27 cellular contexts compared by ENCODE assay signal in genomic region chr12:74889073-74889472, GRCh38.
DNase-seq lines count a peak whose midpoint lies in the region; ATAC-seq, FAIRE-seq and TF ChIP-seq lines count a peak whose summit lies in the region.
"Had no signal": no experiment of that assay in that cellular context is flagged by ENCODE, and none has a peak within 500 bp of the region (broad histone marks: within the 10 kb centered on the region; RNA-seq: fewer than 3 reads in every experiment).

No MANE protein-coding gene starts in this region.

- H3K27me3 Mint-ChIP-seq in Calu3 (ENCODE audit: unreplicated experiment), result no peaks in the 10 kb centered on the region
- no peaks in the 10 kb centered on the region for H3K27me3 Mint-ChIP-seq in HFFc6 (ENCODE audit: insufficient read depth)
- no peaks in the 10 kb centered on the region for H3K27me3 Mint-ChIP-seq in activated T-helper 2 cell treated with anti-CD3 and anti-CD28 coated beads, Interferon-gamma antibody, Interleukin-2, Interleukin-4, amounts not matched to agents 10 μg/mL and 5 μg/mL and 100 μg/mL, durations not matched to agents 14 hours and 24 hours and 36 hours (ENCODE audit: low read depth)
- H3K27me3 Mint-ChIP-seq: activated CD4-positive, alpha-beta T cell treated with anti-CD3 and anti-CD28 coated beads, Interleukin-2, amount 10 ng/mL, durations not matched to agents 7 days and 5 days; CD4-positive, alpha-beta T cell; effector memory CD8-positive, alpha-beta T cell; stimulated activated naive CD8-positive, alpha-beta T cell treated with anti-CD3 and anti-CD28 coated beads, Interleukin-15, Interleukin-2, amounts not matched to agents 100 ng/mL and 50 ng/mL, for 24 hours had no signal

- peak; percentile 30 for ATAC-seq in GM12878
- ATAC-seq in body of pancreas, result no peak
- ATAC-seq: effector memory CD8-positive, alpha-beta T cell; gastroesophageal sphincter; K562 had no signal

- no peaks in the 10 kb centered on the region for H3K79me2 ChIP-seq in GM12878 (ENCODE audit: control insufficient read depth, insufficient read depth, low read length)
- H3K79me2 ChIP-seq in osteoblast (ENCODE audit: insufficient read depth, low read length), result no peaks in the 10 kb centered on the region
- H3K79me2 ChIP-seq: parathyroid adenoma had no signal

- no peak for TF ChIP-seq CTCF in Calu3 (IDR thresholded peaks at IDR 0.05; ENCODE audit: unreplicated experiment)
- no peak for TF ChIP-seq CTCF in HFFc6 (IDR thresholded peaks at IDR 0.05)
- no peak for TF ChIP-seq CTCF in GM12878 (IDR thresholded peaks at IDR 0.05 in 2 of 3, conservative IDR thresholded peaks at IDR 0.05 in 1 of 3; ENCODE audit: control insufficient read depth in 2 of 3, extremely low read depth in 1 of 3, insufficient read depth in 1 of 3, low read depth in 3 of 3, low read length in 3 of 3)
- TF ChIP-seq CTCF in osteoblast (IDR thresholded peaks at IDR 0.05; ENCODE audit: extremely low read depth, low read depth, low read length), result no peak
- TF ChIP-seq CTCF in body of pancreas (IDR thresholded peaks at IDR 0.05), result no peak

- DNase-seq in Calu3, result no peak
- DNase-seq in HFFc6, result no peak
- no peak for DNase-seq in GM12878 (ENCODE audit: low read depth, low spot score)
- no peak for DNase-seq in osteoblast (ENCODE audit: insufficient read length, low spot score, missing footprints)
- DNase-seq in activated T-helper 2 cell treated with anti-CD3 and anti-CD28 coated beads, Interferon-gamma antibody, Interleukin-2, Interleukin-4, amounts not matched to agents 10 μg/mL and 5 μg/mL and 100 μg/mL, durations not matched to agents 14 hours and 24 hours and 36 hours (ENCODE audit: low spot score), result no peak
- no peak for DNase-seq in body of pancreas
- DNase-seq in NCI-H345 (lab: John Stamatoyannopoulos, UW), result no peak
- DNase-seq: activated CD4-positive, alpha-beta T cell treated with anti-CD3 and anti-CD28 coated beads, Interleukin-2, amount 10 ng/mL, durations not matched to agents 7 days and 5 days; CD4-positive, alpha-beta T cell; DMS 273 treated with DMSO at 0.1 percent for 48 hours; effector memory CD8-positive, alpha-beta T cell; mucosa of descending colon; NCI-H1417; NCI-H2081 treated with DMSO at 0.1 percent for 48 hours; NCI-H510A treated with DMSO at 0.1 percent for 48 hours; tibial artery had no signal

- no peak for FAIRE-seq in GM12878 (lab: Jason Lieb, UNC)
- FAIRE-seq: colon, K562 had no signal

- H3K4me3 ChIP-seq in GM12878 (no peak overlapping the region), osteoblast (ENCODE audit: insufficient read depth, low read length) (no peak overlapping the region), body of pancreas (no peak overlapping the region)
- H3K4me3 ChIP-seq: esophagus muscularis mucosa, gastroesophageal sphincter, K562, MG63, mucosa of descending colon, right atrium auricular region, SK-N-MC, tibial artery had no signal

- H3K4me3 Mint-ChIP-seq in Calu3 (ENCODE audit: low read depth, unreplicated experiment), result peak overlapping the region; percentile 33
- H3K4me3 Mint-ChIP-seq in HFFc6, result peak overlapping the region; percentile 64
- no peak overlapping the region for H3K4me3 Mint-ChIP-seq in activated T-helper 2 cell treated with anti-CD3 and anti-CD28 coated beads, Interferon-gamma antibody, Interleukin-2, Interleukin-4, amounts not matched to agents 10 μg/mL and 5 μg/mL and 100 μg/mL, durations not matched to agents 14 hours and 24 hours and 36 hours (ENCODE audit: low read depth)
- H3K4me3 Mint-ChIP-seq: activated CD4-positive, alpha-beta T cell treated with anti-CD3 and anti-CD28 coated beads, Interleukin-2, amount 10 ng/mL, durations not matched to agents 7 days and 5 days; brain; CD4-positive, alpha-beta T cell; effector memory CD8-positive, alpha-beta T cell; stimulated activated naive CD8-positive, alpha-beta T cell treated with anti-CD3 and anti-CD28 coated beads, Interleukin-15, Interleukin-2, amounts not matched to agents 100 ng/mL and 50 ng/mL, for 24 hours had no signal

- 28% methylated on average over 2 of the region's 2 CpGs for WGBS in GM12878 (ENCODE audit: insufficient coverage, insufficient replicate concordance, low lambda C conversion rate, missing lambda C conversion rate)
- WGBS in body of pancreas, 2 donors, result 56 to 58% methylated on average over 2 of the region's 2 CpGs

- CTCF ChIA-PET in Calu3 (lab: Charles Lee), result interaction anchor here (0.6 kb wide), 1 partner anchor 359 kb away, joined by 3 read pairs; no protein-coding TSS in a partner anchor
- CTCF ChIA-PET in GM12878 (lab: Yijun Ruan, JAX), result interaction anchor here (0.8 to 1.0 kb wide), 2 partner anchors 16 to 21 kb away, joined by 3 read pairs; no protein-coding TSS in a partner anchor

- no peak for TF ChIP-seq RAD21 in GM12878 (IDR thresholded peaks at IDR 0.05; ENCODE audit: insufficient read depth, low read depth, low read length)

- peaks cover 7% of the 10 kb centered on the region for H3K9me3 Mint-ChIP-seq in Calu3 (ENCODE audit: low read depth, unreplicated experiment)
- H3K9me3 Mint-ChIP-seq in HFFc6, result no peaks in the 10 kb centered on the region
- no peaks in the 10 kb centered on the region for H3K9me3 Mint-ChIP-seq in activated T-helper 2 cell treated with anti-CD3 and anti-CD28 coated beads, Interferon-gamma antibody, Interleukin-2, Interleukin-4, amounts not matched to agents 10 μg/mL and 5 μg/mL and 100 μg/mL, durations not matched to agents 14 hours and 24 hours and 36 hours
- H3K9me3 Mint-ChIP-seq: activated CD4-positive, alpha-beta T cell treated with anti-CD3 and anti-CD28 coated beads, Interleukin-2, amount 10 ng/mL, durations not matched to agents 7 days and 5 days; brain; CD4-positive, alpha-beta T cell had no signal

- no peak overlapping the region for H2AFZ ChIP-seq in GM12878 (ENCODE audit: control insufficient read depth, low read depth, low read length)
- peak overlapping the region; percentile 25 for H2AFZ ChIP-seq in osteoblast (ENCODE audit: low read length)
- H2AFZ ChIP-seq: parathyroid adenoma had no signal

- H3K36me3 ChIP-seq in GM12878 (ENCODE audit: control insufficient read depth in 2 of 2, insufficient read depth in 2 of 2, low read length in 1 of 2), result no peaks in the 10 kb centered on the region
- no peaks in the 10 kb centered on the region for H3K36me3 ChIP-seq in osteoblast (ENCODE audit: insufficient read depth, low read length)
- H3K36me3 ChIP-seq in body of pancreas (replicated peaks in 1 of 2; ENCODE audit: insufficient read depth in 1 of 2, low read depth in 2 of 2), result no peaks in the 10 kb centered on the region
- H3K36me3 ChIP-seq: esophagus muscularis mucosa, gastroesophageal sphincter, MG63, right atrium auricular region, tibial artery had no signal

- intact Hi-C loops in Calu3 (cut with micrococcal nuclease; ENCODE audit: unreplicated experiment), result no loop called here
- intact Hi-C loops in GM12878 (cut with micrococcal nuclease; ENCODE audit: unreplicated experiment), result no loop called here
- intact Hi-C loops in activated T-helper 2 cell treated with anti-CD3 and anti-CD28 coated beads, Interferon-gamma antibody, Interleukin-2, Interleukin-4, amounts not matched to agents 10 μg/mL and 5 μg/mL and 100 μg/mL, durations not matched to agents 14 hours and 24 hours and 36 hours (cut with micrococcal nuclease), result no loop called here
- intact Hi-C loops in body of pancreas (cut with DNase I), result no loop called here

- H3K27ac ChIP-seq in GM12878 (ENCODE audit: control insufficient read depth, insufficient read depth) (no peak overlapping the region), osteoblast (ENCODE audit: low read depth, low read length) (peak overlapping the region; percentile 62), body of pancreas (peak overlapping the region in 2 of 4 donors; percentile 40 to 69)
- H3K27ac ChIP-seq: esophagus muscularis mucosa, gastroesophageal sphincter, parathyroid adenoma, right atrium auricular region, SK-N-MC, tibial artery, VCaP had no signal

- H3K27me3 ChIP-seq in GM12878 (replicated peaks in 1 of 2; ENCODE audit: control insufficient read depth in 2 of 2, insufficient read depth in 2 of 2, low read length in 1 of 2) (no peaks in the 10 kb centered on the region), osteoblast (ENCODE audit: insufficient read depth, low read length) (no peaks in the 10 kb centered on the region), body of pancreas (no peaks in the 10 kb centered on the region)
- H3K27me3 ChIP-seq: esophagus muscularis mucosa, gastroesophageal sphincter, MG63, right atrium auricular region, tibial artery had no signal

- peaks cover 36% of the 10 kb centered on the region for H3K4me1 Mint-ChIP-seq in Calu3 (ENCODE audit: low read depth, unreplicated experiment)
- H3K4me1 Mint-ChIP-seq in HFFc6 (ENCODE audit: low read depth), result peaks cover 49% of the 10 kb centered on the region
- H3K4me1 Mint-ChIP-seq in activated T-helper 2 cell treated with anti-CD3 and anti-CD28 coated beads, Interferon-gamma antibody, Interleukin-2, Interleukin-4, amounts not matched to agents 10 μg/mL and 5 μg/mL and 100 μg/mL, durations not matched to agents 14 hours and 24 hours and 36 hours (ENCODE audit: low read depth), result peaks cover 6% of the 10 kb centered on the region
- H3K4me1 Mint-ChIP-seq: activated CD4-positive, alpha-beta T cell treated with anti-CD3 and anti-CD28 coated beads, Interleukin-2, amount 10 ng/mL, durations not matched to agents 7 days and 5 days had no signal

- no peaks in the 10 kb centered on the region for H4K20me1 ChIP-seq in GM12878 (ENCODE audit: control insufficient read depth, insufficient read depth)
- no peaks in the 10 kb centered on the region for H4K20me1 ChIP-seq in osteoblast (ENCODE audit: insufficient read depth, low read length)

- H3K36me3 Mint-ChIP-seq in Calu3 (ENCODE audit: insufficient read depth, unreplicated experiment), result no peaks in the 10 kb centered on the region
- H3K36me3 Mint-ChIP-seq in HFFc6 (ENCODE audit: low read depth), result 0 out of 2 replicates have a peak, but pooled peaks cover 3% of the 10 kb centered on the region
- no peaks in the 10 kb centered on the region for H3K36me3 Mint-ChIP-seq in activated T-helper 2 cell treated with anti-CD3 and anti-CD28 coated beads, Interferon-gamma antibody, Interleukin-2, Interleukin-4, amounts not matched to agents 10 μg/mL and 5 μg/mL and 100 μg/mL, durations not matched to agents 14 hours and 24 hours and 36 hours (ENCODE audit: low read depth)
- H3K36me3 Mint-ChIP-seq: brain had no signal

- BruUV-seq in Calu3 (replicated peaks; lab: Mats Ljungman, UMichigan) (no TSS peak), GM12878 (replicated peaks; lab: Mats Ljungman, UMichigan) (no TSS peak)

- H3K27ac Mint-ChIP-seq in Calu3 (ENCODE audit: unreplicated experiment), result peak overlapping the region; percentile 68
- peak overlapping the region; percentile 87 for H3K27ac Mint-ChIP-seq in HFFc6
- no peak overlapping the region for H3K27ac Mint-ChIP-seq in activated T-helper 2 cell treated with anti-CD3 and anti-CD28 coated beads, Interferon-gamma antibody, Interleukin-2, Interleukin-4, amounts not matched to agents 10 μg/mL and 5 μg/mL and 100 μg/mL, durations not matched to agents 14 hours and 24 hours and 36 hours
- H3K27ac Mint-ChIP-seq: activated CD4-positive, alpha-beta T cell treated with anti-CD3 and anti-CD28 coated beads, Interleukin-2, amount 10 ng/mL, durations not matched to agents 7 days and 5 days; CD4-positive, alpha-beta T cell; effector memory CD8-positive, alpha-beta T cell had no signal

- no peak for TF ChIP-seq EP300 in GM12878 (IDR thresholded peaks at IDR 0.05; ENCODE audit: borderline replicate concordance in 1 of 2, control insufficient read depth in 1 of 2, low read depth in 2 of 2, low read length in 2 of 2)

- H3K4me2 ChIP-seq in GM12878 (ENCODE audit: control insufficient read depth, insufficient read depth) (no peak overlapping the region), osteoblast (ENCODE audit: insufficient read depth, low read length) (peak overlapping the region; percentile 79)

- TF ChIP-seq POLR2A in GM12878 (IDR thresholded peaks at IDR 0.05; ENCODE audit: low read depth, low read length) (no peak), body of pancreas (IDR thresholded peaks at IDR 0.05) (no peak)

- in situ Hi-C loops in GM12878 (cut with MboI), result no loop called here

- H3K9me3 ChIP-seq in GM12878 (replicated peaks; ENCODE audit: control insufficient read depth, insufficient read depth, low read length), result no peaks in the 10 kb centered on the region
- no peaks in the 10 kb centered on the region for H3K9me3 ChIP-seq in osteoblast (ENCODE audit: low read depth, low read length)
- no peaks in the 10 kb centered on the region for H3K9me3 ChIP-seq in body of pancreas
- H3K9me3 ChIP-seq: esophagus muscularis mucosa, gastroesophageal sphincter, mucosa of descending colon, right atrium auricular region, tibial artery had no signal

- H3K9ac ChIP-seq in GM12878 (ENCODE audit: control insufficient read depth, insufficient read depth, low read length), result no peak overlapping the region
- H3K9ac ChIP-seq: parathyroid adenoma had no signal

- POLR2A ChIA-PET in GM12878 (lab: Charles Lee), result interaction anchor here (0.6 kb wide), 1 partner anchor 175 kb away, joined by 3 read pairs; no protein-coding TSS in a partner anchor

- RAD21 ChIA-PET in GM12878 (lab: Charles Lee; ENCODE audit: unreplicated experiment), result interaction anchor here (0.9 kb wide), 2 partner anchors 64 to 84 kb away, joined by 3 read pairs; no protein-coding TSS in a partner anchor

- SMC1A ChIA-PET in GM12878 (lab: Charles Lee; ENCODE audit: uncharacterized antibody, unreplicated experiment), result no interaction called here

- H3K4me1 ChIP-seq in GM12878 (ENCODE audit: control insufficient read depth, insufficient read depth, low read length) (no peaks in the 10 kb centered on the region), osteoblast (ENCODE audit: insufficient read depth, low read length) (peaks cover 16% of the 10 kb centered on the region), body of pancreas (peaks cover 7% of the 10 kb centered on the region)
- H3K4me1 ChIP-seq: gastroesophageal sphincter, parathyroid adenoma had no signal
